ENCODE assay signal across 8 cellular contexts in genomic region chr20:3420211-3420707, GRCh38. TPM values are rescaled to one million over a fixed set of nuclear protein-coding genes. Genes with fewer than 3 reads are reported as not detected.
DNase-seq lines count a peak whose midpoint lies in the region; ATAC-seq and TF ChIP-seq lines count a peak whose summit lies in the region.

No MANE protein-coding gene starts in this region.

- POLR2A ChIA-PET in GM10248 (lab: Yijun Ruan, JAX): no interaction called here

- CTCF ChIA-PET in GM10248 (lab: Yijun Ruan, JAX): interaction anchor here (1.0 kb wide), 1 partner anchor 13 kb away, joined by 3 read pairs; no protein-coding TSS in a partner anchor

- peak overlapping the region; percentile 37 for H3K4me3 Mint-ChIP-seq in T-helper 2 cell treated with Interferon-gamma antibody and Interleukin-4, amounts not matched to agents 5 μg/mL and 100 μg/mL, for 36 hours

- ATAC-seq in GM21447 (IDR thresholded peaks at IDR 0.05; ENCODE audit: unreplicated experiment): peak; percentile 99

- no peaks in the 10 kb centered on the region for H3K27me3 ChIP-seq in HL-60 (ENCODE audit: insufficient read depth, poor library complexity, severe bottlenecking)

- TF ChIP-seq CTCF in GM10248 (IDR thresholded peaks at IDR 0.05; ENCODE audit: control extremely low read depth, extremely low read depth, low read depth, missing control alignments) (no peak), HL-60 (IDR thresholded peaks at IDR 0.05; ENCODE audit: insufficient read depth, low read length) (no peak), fibroblast of the aortic adventitia (IDR thresholded peaks at IDR 0.05; ENCODE audit: insufficient read depth, low read length) (no peak)

- peaks cover 9% of the 10 kb centered on the region for H3K9me3 Mint-ChIP-seq in T-helper 2 cell treated with Interferon-gamma antibody and Interleukin-4, amounts not matched to agents 5 μg/mL and 100 μg/mL, for 36 hours

- peaks cover 13% of the 10 kb centered on the region for H3K4me1 Mint-ChIP-seq in T-helper 2 cell treated with Interferon-gamma antibody and Interleukin-4, amounts not matched to agents 5 μg/mL and 100 μg/mL, for 36 hours (ENCODE audit: low read depth)

- H3K27ac ChIP-seq in HL-60 (replicated peaks): peak overlapping the region; percentile 55

- peaks cover 12% of the 10 kb centered on the region for H3K27me3 Mint-ChIP-seq in T-helper 2 cell treated with Interferon-gamma antibody and Interleukin-4, amounts not matched to agents 5 μg/mL and 100 μg/mL, for 36 hours (ENCODE audit: low read depth)

- DNase-seq in GM10248 (ENCODE audit: extremely low spot score): peak; percentile 77
- peak; percentile 93 to 99 for DNase-seq in HL-60 (ENCODE audit: low read depth in 1 of 2, low spot score in 1 of 2)
- DNase-seq in T-helper 2 cell treated with Interferon-gamma antibody and Interleukin-4, amounts not matched to agents 5 μg/mL and 100 μg/mL, for 36 hours (ENCODE audit: low spot score): peak; percentile 77
- DNase-seq in fibroblast of the aortic adventitia (ENCODE audit: low read depth): peak; percentile 58
- peak; percentile 14 for DNase-seq in stimulated activated CD4-positive, alpha-beta T cell treated with anti-CD3 and anti-CD28 coated beads, Interleukin-4, amount 100 ng/mL, for 1 hour
- DNase-seq in SW 1271 (lab: John Stamatoyannopoulos, UW): no peak
- DNase-seq in AG08396 (ENCODE audit: low spot score): no peak

- H3K27ac Mint-ChIP-seq in T-helper 2 cell treated with Interferon-gamma antibody and Interleukin-4, amounts not matched to agents 5 μg/mL and 100 μg/mL, for 36 hours: peak overlapping the region; percentile 79

- H3K36me3 Mint-ChIP-seq in T-helper 2 cell treated with Interferon-gamma antibody and Interleukin-4, amounts not matched to agents 5 μg/mL and 100 μg/mL, for 36 hours (ENCODE audit: low read depth): peaks cover 4% of the 10 kb centered on the region

- no peak overlapping the region for H3K4me3 ChIP-seq in HL-60 (replicated peaks; ENCODE audit: insufficient read depth, low read length)
- no peak overlapping the region for H3K4me3 ChIP-seq in fibroblast of the aortic adventitia (ENCODE audit: low read depth, low read length)

RNA-seq across cellular contexts. Expression of gene DNAAF9, which starts 12.8 kb away (rescaled TPM):
- 9.6 and 13.3 TPM in 2 replicates for total RNA-seq in fibroblast of the aortic adventitia (ENCODE audit: low replicate concordance)

RNA-seq across cellular contexts. Expression of gene ATRN, which starts 50.6 kb away (rescaled TPM):
- total RNA-seq in fibroblast of the aortic adventitia (ENCODE audit: low replicate concordance): 27.1 and 35.2 TPM in 2 replicates

Comparison
In these comparisons a context has a peak if more than half of its experiments do, and no peak if none do; other contexts are left out.
1. DNase-seq: peak in GM10248 (single experiment), HL-60 (2 of 2), T-helper 2 cell treated with Interferon-gamma antibody and Interleukin-4, amounts not matched to agents 5 μg/mL and 100 μg/mL, for 36 hours (single experiment), fibroblast of the aortic adventitia (single experiment) and stimulated activated CD4-positive, alpha-beta T cell treated with anti-CD3 and anti-CD28 coated beads, Interleukin-4, amount 100 ng/mL, for 1 hour (single experiment); none in SW 1271 (0 of 2) and AG08396 (single experiment).